ENCODE assay signal across 11 cellular contexts in genomic region chr19:53308339-53308811, GRCh38. TPM values are rescaled to one million over a fixed set of nuclear protein-coding genes. Genes with fewer than 3 reads are reported as not detected.
DNase-seq lines count a peak whose midpoint lies in the region; ATAC-seq and TF ChIP-seq lines count a peak whose summit lies in the region.
"Had no signal": no experiment of that assay in that cellular context is flagged by ENCODE, and none has a peak within 500 bp of the region (broad histone marks: within the 10 kb centered on the region; RNA-seq: fewer than 3 reads in every experiment).

No MANE protein-coding gene starts in this region.

- H3K9ac ChIP-seq in trophoblast cell (ENCODE audit: low read length) = no peak overlapping the region

- no peak overlapping the region for H4K8ac ChIP-seq in trophoblast cell (ENCODE audit: low read depth, low read length)

- peak overlapping the region; percentile 25 for H2AFZ ChIP-seq in trophoblast cell (ENCODE audit: insufficient read depth, low read length, poor library complexity)

- H3K27ac ChIP-seq in trophoblast cell (ENCODE audit: low read depth, low read length) (no peak overlapping the region), RWPE1 (no peak overlapping the region)
- no peak overlapping the region for H3K27ac ChIP-seq in effector memory CD4-positive, alpha-beta T cell (ENCODE audit: insufficient read depth, low read length, poor library complexity, severe bottlenecking)
- H3K27ac ChIP-seq: suprapubic skin had no signal

- no peak for ATAC-seq in stimulated activated effector memory CD8-positive, alpha-beta T cell treated with anti-CD3 and anti-CD28 coated beads, Interleukin-12 subunit alpha, Interleukin-12 subunit beta, amount 100 ng/mL, for 72 hours
- ATAC-seq in HG03280 (IDR thresholded peaks at IDR 0.05; ENCODE audit: unreplicated experiment) = no peak

- no peak overlapping the region for H2BK120ac ChIP-seq in trophoblast cell (ENCODE audit: insufficient read depth, low read length, poor library complexity)

- no peak overlapping the region for H4K91ac ChIP-seq in trophoblast cell (ENCODE audit: low read depth, low read length)

- H2BK5ac ChIP-seq in trophoblast cell (ENCODE audit: low read depth, low read length, poor library complexity) = no peak overlapping the region

- WGBS in trophoblast cell (ENCODE audit: extremely low coverage, insufficient coverage, insufficient read length) = no CpG with 5 or more reads among the region's 32 CpGs

- peaks cover 8% of the 10 kb centered on the region for H3K9me3 Mint-ChIP-seq in stimulated activated effector memory CD8-positive, alpha-beta T cell treated with anti-CD3 and anti-CD28 coated beads, Interleukin-12 subunit alpha, Interleukin-12 subunit beta, amount 100 ng/mL, for 72 hours

- no peaks in the 10 kb centered on the region for H3K36me3 ChIP-seq in trophoblast cell (ENCODE audit: control insufficient read depth in 1 of 2, insufficient read depth in 2 of 2, low read length in 2 of 2)
- H3K36me3 ChIP-seq in effector memory CD4-positive, alpha-beta T cell (ENCODE audit: control insufficient read depth, insufficient read depth, low read length) = no peaks in the 10 kb centered on the region
- H3K36me3 ChIP-seq: suprapubic skin had no signal

- no peak overlapping the region for H3K4me3 ChIP-seq in trophoblast cell (ENCODE audit: low read depth, low read length)
- no peak overlapping the region for H3K4me3 ChIP-seq in effector memory CD4-positive, alpha-beta T cell (ENCODE audit: insufficient read depth, low read depth, low read length, poor library complexity, severe bottlenecking)
- H3K4me3 ChIP-seq: suprapubic skin had no signal

- peak overlapping the region; percentile 54 for H3K4me2 ChIP-seq in trophoblast cell (ENCODE audit: low read length)

- no peak for TF ChIP-seq CTCF in RWPE1 (conservative IDR thresholded peaks at IDR 0.05; ENCODE audit: low read depth)

- H4K12ac ChIP-seq in trophoblast cell (ENCODE audit: low read depth, low read length) = peak overlapping the region; percentile 51

- POLR2A ChIA-PET in RWPE1 (lab: Yijun Ruan, JAX; ENCODE audit: low non-redundant PET) = no interaction called here

- H3K9me3 ChIP-seq in trophoblast cell (ENCODE audit: insufficient read depth, low read depth, low read length) = peaks cover 15% of the 10 kb centered on the region
- H3K9me3 ChIP-seq in effector memory CD4-positive, alpha-beta T cell (ENCODE audit: control insufficient read depth, low read length) = no peaks in the 10 kb centered on the region
- H3K9me3 ChIP-seq: suprapubic skin had no signal

- H3K4me3 Mint-ChIP-seq in stimulated activated effector memory CD8-positive, alpha-beta T cell treated with anti-CD3 and anti-CD28 coated beads, Interleukin-12 subunit alpha, Interleukin-12 subunit beta, amount 100 ng/mL, for 72 hours = no peak overlapping the region
- H3K4me3 Mint-ChIP-seq: activated naive CD4-positive, alpha-beta T cell treated with anti-CD3 and anti-CD28 coated beads, Interleukin-2, amount 50 U/mL, for 24 hours had no signal

- peaks cover 2 to 3% of the 10 kb centered on the region in 2 experiments for H3K4me1 ChIP-seq in trophoblast cell (ENCODE audit: control insufficient read depth in 1 of 2, insufficient read depth in 2 of 2, low read length in 2 of 2)
- H3K4me1 ChIP-seq in effector memory CD4-positive, alpha-beta T cell (ENCODE audit: control insufficient read depth, insufficient read depth, low read length, poor library complexity, severe bottlenecking) = no peaks in the 10 kb centered on the region
- H3K4me1 ChIP-seq: suprapubic skin had no signal

- no peak overlapping the region for H3K23ac ChIP-seq in trophoblast cell (ENCODE audit: low read length)

- H3K79me2 ChIP-seq in trophoblast cell (ENCODE audit: control insufficient read depth, insufficient read depth, low read length, poor library complexity) = no peaks in the 10 kb centered on the region

- CTCF ChIA-PET in RWPE1 (lab: Yijun Ruan, JAX) = no interaction called here

- no peak overlapping the region for H3K27ac Mint-ChIP-seq in stimulated activated effector memory CD8-positive, alpha-beta T cell treated with anti-CD3 and anti-CD28 coated beads, Interleukin-12 subunit alpha, Interleukin-12 subunit beta, amount 100 ng/mL, for 72 hours
- H3K27ac Mint-ChIP-seq: activated naive CD4-positive, alpha-beta T cell treated with anti-CD3 and anti-CD28 coated beads, Interleukin-2, amount 50 U/mL, for 24 hours had no signal

- no peak overlapping the region for H2BK12ac ChIP-seq in trophoblast cell (ENCODE audit: low read length)

- H3K79me1 ChIP-seq in trophoblast cell (ENCODE audit: low read length) = no peaks in the 10 kb centered on the region

- no peaks in the 10 kb centered on the region for H3K36me3 Mint-ChIP-seq in stimulated activated effector memory CD8-positive, alpha-beta T cell treated with anti-CD3 and anti-CD28 coated beads, Interleukin-12 subunit alpha, Interleukin-12 subunit beta, amount 100 ng/mL, for 72 hours

- DNase-seq in Daoy (ENCODE audit: low read depth) = peak; percentile 37
- DNase-seq in NCI-H774 (lab: John Stamatoyannopoulos, UW) = peak; percentile 5
- peak; percentile 8 for DNase-seq in fibroblast of peridontal ligament (ENCODE audit: extremely low read depth)
- peak in 1 of 2 donors; percentile 8 for DNase-seq in trophoblast cell
- no peak for DNase-seq in stimulated activated effector memory CD8-positive, alpha-beta T cell treated with anti-CD3 and anti-CD28 coated beads, Interleukin-12 subunit alpha, Interleukin-12 subunit beta, amount 100 ng/mL, for 72 hours (ENCODE audit: low spot score in 2 of 2)
- DNase-seq in RWPE1 (ENCODE audit: low spot score) = no peak
- DNase-seq in effector memory CD4-positive, alpha-beta T cell = no peak

- H3K4ac ChIP-seq in trophoblast cell (ENCODE audit: low read depth, low read length) = no peak overlapping the region

- no peak overlapping the region for H3K14ac ChIP-seq in trophoblast cell (ENCODE audit: low read length)

- no peak overlapping the region for H2AK5ac ChIP-seq in trophoblast cell (ENCODE audit: low read length)

- H3K4me1 Mint-ChIP-seq in stimulated activated effector memory CD8-positive, alpha-beta T cell treated with anti-CD3 and anti-CD28 coated beads, Interleukin-12 subunit alpha, Interleukin-12 subunit beta, amount 100 ng/mL, for 72 hours = no peaks in the 10 kb centered on the region
- H3K4me1 Mint-ChIP-seq: activated naive CD4-positive, alpha-beta T cell treated with anti-CD3 and anti-CD28 coated beads, Interleukin-2, amount 50 U/mL, for 24 hours had no signal

- no peak overlapping the region for H3K18ac ChIP-seq in trophoblast cell (ENCODE audit: low read length)

- no peaks in the 10 kb centered on the region for H3K27me3 ChIP-seq in trophoblast cell (ENCODE audit: insufficient read depth, low read length)
- H3K27me3 ChIP-seq in effector memory CD4-positive, alpha-beta T cell (replicated peaks; ENCODE audit: control insufficient read depth, insufficient read depth, low read length, poor library complexity, severe bottlenecking) = no peaks in the 10 kb centered on the region

RNA-seq across cellular contexts. Expression of gene ZNF845, which starts 25.2 kb away (rescaled TPM):
- total RNA-seq in Daoy (2014; rRNA removed; shearing (Covaris generic)) = 10.0 and 11.0 TPM in 2 replicates
- polyA plus RNA-seq in trophoblast cell (2013) = 12.5 and 13.1 TPM in 2 replicates

RNA-seq across cellular contexts. Expression of gene VN1R4, which starts 40.9 kb away (rescaled TPM):
- total RNA-seq in Daoy (2014; rRNA removed; shearing (Covaris generic)) = not detected in 2 replicates
- polyA plus RNA-seq in trophoblast cell (2013) = not detected in 2 replicates
- total RNA-seq: suprapubic skin had no signal
- polyA plus RNA-seq: neural cell had no signal

RNA-seq across cellular contexts. Expression of gene VN1R2, which starts 50.3 kb away (rescaled TPM):
- not detected in 2 replicates for total RNA-seq in Daoy (2014; rRNA removed; shearing (Covaris generic))
- not detected in 2 replicates for polyA plus RNA-seq in trophoblast cell (2013)
- total RNA-seq: suprapubic skin had no signal
- polyA plus RNA-seq: neural cell had no signal

RNA-seq across cellular contexts. Expression of gene ZNF677, which starts 53.7 kb away (rescaled TPM):
- 16.5 and 19.4 TPM in 2 replicates for total RNA-seq in Daoy (2014; rRNA removed; shearing (Covaris generic))
- 20.8 and 21.9 TPM in 2 replicates for polyA plus RNA-seq in trophoblast cell (2013)

RNA-seq across cellular contexts. Expression of gene ZNF525, which starts 57.1 kb away (rescaled TPM):
- total RNA-seq in Daoy (2014; rRNA removed; shearing (Covaris generic)) = 8.1 and 11.2 TPM in 2 replicates
- polyA plus RNA-seq in trophoblast cell (2013) = 10.2 and 10.9 TPM in 2 replicates

Comparison
In these comparisons a context has a peak if more than half of its experiments do, and no peak if none do; other contexts are left out.
1. DNase-seq: peak in Daoy (single experiment), NCI-H774 (single experiment) and fibroblast of peridontal ligament (single experiment); none in stimulated activated effector memory CD8-positive, alpha-beta T cell treated with anti-CD3 and anti-CD28 coated beads, Interleukin-12 subunit alpha, Interleukin-12 subunit beta, amount 100 ng/mL, for 72 hours (0 of 2), RWPE1 (single experiment) and effector memory CD4-positive, alpha-beta T cell (0 of 3).